Comparison of ENCODE assay signal across 9 cellular contexts in the genomic region with DNA sequence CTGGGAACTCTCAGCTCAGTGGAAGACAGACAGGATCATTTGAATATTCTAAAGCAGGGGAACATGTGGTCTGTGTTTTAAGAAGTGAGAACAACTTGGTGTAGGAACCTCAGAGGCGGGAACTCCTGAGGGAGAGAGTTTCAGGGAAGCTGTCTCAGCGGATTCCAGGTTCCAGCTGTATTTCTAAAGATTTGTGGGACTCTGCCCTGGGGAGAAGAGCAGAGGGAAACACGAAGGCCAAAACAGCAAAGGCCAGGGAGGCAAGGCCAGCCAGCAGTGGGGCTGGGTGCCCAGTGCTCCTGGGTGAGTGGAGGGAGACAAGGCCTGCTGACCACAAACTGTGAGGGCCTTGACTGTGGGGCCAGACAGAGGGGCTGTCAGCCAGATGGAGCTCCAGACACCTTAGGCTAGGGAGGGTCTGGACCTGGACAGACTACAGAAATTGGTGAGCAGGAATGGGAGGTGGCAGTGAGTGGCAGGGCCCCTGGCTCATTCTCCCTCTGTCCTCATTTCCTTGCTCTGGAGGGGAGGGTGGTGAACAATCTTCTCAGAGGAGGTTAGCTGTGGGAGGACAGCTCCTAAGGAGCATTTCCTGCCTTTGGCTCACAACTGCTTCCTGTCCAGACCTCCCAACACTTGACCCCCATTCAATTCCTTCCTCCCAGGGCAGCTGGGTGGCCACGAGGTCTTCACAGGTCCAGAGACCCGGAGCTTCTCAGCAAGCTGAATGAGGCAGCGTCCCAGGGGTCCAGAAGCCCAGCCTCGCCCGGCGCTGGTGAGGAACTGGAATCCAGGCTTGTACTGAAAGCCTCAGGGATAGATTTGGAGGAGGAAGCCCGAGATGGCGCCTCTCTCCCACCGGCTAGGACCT. TPM values are rescaled to one million over a fixed set of nuclear protein-coding genes. Genes with fewer than 3 reads are reported as not detected.
A peak's percentile ranks its signal among the peaks of the same experiment; 100 is the strongest.
DNase-seq lines count a peak whose midpoint lies in the region; ATAC-seq and TF ChIP-seq lines count a peak whose summit lies in the region.
"Had no signal": no experiment of that assay in that cellular context is flagged by ENCODE, and none has a peak within 500 bp of the region (broad histone marks: within the 10 kb centered on the region; RNA-seq: fewer than 3 reads in every experiment).

No MANE protein-coding gene starts in this region.

- H3K36me3 ChIP-seq in HCT116 (ENCODE audit: control insufficient read depth in 1 of 2, insufficient read depth in 2 of 2, low read length in 2 of 2) = no peaks in the 10 kb centered on the region
- H3K36me3 ChIP-seq: neutrophil had no signal

- no peak overlapping the region for H2AFZ ChIP-seq in HCT116 (ENCODE audit: low read depth, low read length, poor library complexity, severe bottlenecking)

- no peaks in the 10 kb centered on the region for H3K27me3 ChIP-seq in HCT116 (ENCODE audit: insufficient read depth, low read length)

- CTCF ChIA-PET in HCT116 (lab: Charles Lee) = interaction anchor here (1.1 to 1.2 kb wide), 2 partner anchors 13 to 21 kb away, joined by 3 to 5 read pairs; a partner anchor contains a TSS

- H3K9ac ChIP-seq in HCT116 (ENCODE audit: low read length) = no peak overlapping the region

- ATAC-seq in HCT116 = no peak
- ATAC-seq in activated T-helper 17 cell treated with anti-CD3 and anti-CD28 coated beads, Interleukin-2, amount 50 U/mL, for 72 hours (replicated peaks) = no peak
- peak; percentile 48 to 59 for ATAC-seq in stimulated activated naive B cell treated with anti-CD40 and anti-IgM and Interleukin-4, amounts not matched to agents 10 μg/mL and 1 μg/mL and 100 μg/mL, for 72 hours (replicated peaks)
- ATAC-seq in GM21723 (IDR thresholded peaks at IDR 0.05; ENCODE audit: unreplicated experiment) = no peak
- no peak for ATAC-seq in GM18858 (IDR thresholded peaks at IDR 0.05; ENCODE audit: unreplicated experiment)
- no peak for ATAC-seq in HG03342 (IDR thresholded peaks at IDR 0.05; ENCODE audit: unreplicated experiment)

- H3K27ac ChIP-seq in HCT116 (ENCODE audit: low read depth, low read length) = no peak overlapping the region
- H3K27ac ChIP-seq: neutrophil had no signal

- no peaks in the 10 kb centered on the region for H3K9me3 Mint-ChIP-seq in activated T-helper 17 cell treated with anti-CD3 and anti-CD28 coated beads, Interleukin-2, amount 50 U/mL, for 72 hours
- H3K9me3 Mint-ChIP-seq in stimulated activated naive B cell treated with anti-CD40 and anti-IgM and Interleukin-4, amounts not matched to agents 10 μg/mL and 1 μg/mL and 100 μg/mL, for 72 hours = peaks cover 0 to 4% of the 10 kb centered on the region in 2 donors

- no peak overlapping the region for H3K4me2 ChIP-seq in HCT116 (ENCODE audit: low read length)

- no TSS peak for BruUV-seq in HCT116 (replicated peaks; lab: Mats Ljungman, UMichigan)

- no peak for TF ChIP-seq RAD21 in HCT116 (IDR thresholded peaks at IDR 0.05; ENCODE audit: low read depth)

- H3K27ac Mint-ChIP-seq in activated T-helper 17 cell treated with anti-CD3 and anti-CD28 coated beads, Interleukin-2, amount 50 U/mL, for 72 hours = peak overlapping the region; percentile 36
- H3K27ac Mint-ChIP-seq in stimulated activated naive B cell treated with anti-CD40 and anti-IgM and Interleukin-4, amounts not matched to agents 10 μg/mL and 1 μg/mL and 100 μg/mL, for 72 hours = peak overlapping the region; percentile 5

- no peak for TF ChIP-seq CTCF in HCT116 (IDR thresholded peaks at IDR 0.05 in 2 of 3, conservative IDR thresholded peaks at IDR 0.05 in 1 of 3; ENCODE audit: borderline replicate concordance in 1 of 3, insufficient read depth in 1 of 3, low read depth in 2 of 3, low read length in 2 of 3)

- RAD21 ChIA-PET in HCT116 (lab: Charles Lee; ENCODE audit: low non-redundant PET in 1 of 2, low total read pairs in 2 of 2, uncharacterized antibody in 2 of 2, unreplicated experiment in 2 of 2) = interaction anchor here in 1 of 2 experiments (0.6 kb wide), 1 partner anchor 224 kb away, joined by 3 read pairs; no protein-coding TSS in a partner anchor

- POLR2A ChIA-PET in HCT116 (lab: Charles Lee) = no interaction called here

- no peaks in the 10 kb centered on the region for H3K79me2 ChIP-seq in HCT116 (ENCODE audit: insufficient read depth, low read length)

- H3K27me3 Mint-ChIP-seq in activated T-helper 17 cell treated with anti-CD3 and anti-CD28 coated beads, Interleukin-2, amount 50 U/mL, for 72 hours = peaks cover 7% of the 10 kb centered on the region
- H3K27me3 Mint-ChIP-seq in stimulated activated naive B cell treated with anti-CD40 and anti-IgM and Interleukin-4, amounts not matched to agents 10 μg/mL and 1 μg/mL and 100 μg/mL, for 72 hours = peaks cover 26 to 41% of the 10 kb centered on the region in 2 donors

- H3K4me1 ChIP-seq in HCT116 (ENCODE audit: control insufficient read depth in 1 of 2, insufficient read depth in 2 of 2, low read length in 2 of 2) = peaks cover 6 to 28% of the 10 kb centered on the region in 2 experiments; a peak in 3 of 4 replicates

- H3K4me1 Mint-ChIP-seq in activated T-helper 17 cell treated with anti-CD3 and anti-CD28 coated beads, Interleukin-2, amount 50 U/mL, for 72 hours = peaks cover 6% of the 10 kb centered on the region
- peaks cover 14 to 17% of the 10 kb centered on the region in 2 donors for H3K4me1 Mint-ChIP-seq in stimulated activated naive B cell treated with anti-CD40 and anti-IgM and Interleukin-4, amounts not matched to agents 10 μg/mL and 1 μg/mL and 100 μg/mL, for 72 hours

- H3K9me3 ChIP-seq in HCT116 (ENCODE audit: control insufficient read depth in 1 of 2, insufficient read depth in 1 of 2, low read depth in 1 of 2, low read length in 2 of 2) = no peaks in the 10 kb centered on the region
- H3K9me3 ChIP-seq: neutrophil had no signal

- no peaks in the 10 kb centered on the region for H4K20me1 ChIP-seq in HCT116 (ENCODE audit: insufficient read depth)

- H3K4me3 ChIP-seq in HCT116 (replicated peaks in 1 of 2; ENCODE audit: low read depth in 1 of 2, low read length in 2 of 2) = no peak overlapping the region

- TF ChIP-seq POLR2A in HCT116 (IDR thresholded peaks at IDR 0.05; ENCODE audit: borderline replicate concordance, extremely low read depth, insufficient read depth, insufficient read length) = no peak

- intact Hi-C loops in HCT116 (cut with micrococcal nuclease) = no loop called here

- DNase-seq in HCT116 (ENCODE audit: low read depth, low spot score) = no peak
- peak; percentile 92 for DNase-seq in islet precursor cell
- no peak for DNase-seq in stimulated activated naive B cell treated with anti-CD40 and anti-IgM and Interleukin-4, amounts not matched to agents 10 μg/mL and 1 μg/mL and 100 μg/mL, for 72 hours
- DNase-seq in stimulated activated CD4-positive, alpha-beta T cell treated with anti-CD3 and anti-CD28 coated beads, Interleukin-2, amount 100 ng/mL, for 24 hours = no peak

- H3K9me2 ChIP-seq in HCT116 (ENCODE audit: insufficient read depth) = no peaks in the 10 kb centered on the region

- H3K4me3 Mint-ChIP-seq in activated T-helper 17 cell treated with anti-CD3 and anti-CD28 coated beads, Interleukin-2, amount 50 U/mL, for 72 hours = no peak overlapping the region
- H3K4me3 Mint-ChIP-seq in stimulated activated naive B cell treated with anti-CD40 and anti-IgM and Interleukin-4, amounts not matched to agents 10 μg/mL and 1 μg/mL and 100 μg/mL, for 72 hours = no peak overlapping the region

- H3K36me3 Mint-ChIP-seq in activated T-helper 17 cell treated with anti-CD3 and anti-CD28 coated beads, Interleukin-2, amount 50 U/mL, for 72 hours (ENCODE audit: low read depth) = no peaks in the 10 kb centered on the region
- H3K36me3 Mint-ChIP-seq in stimulated activated naive B cell treated with anti-CD40 and anti-IgM and Interleukin-4, amounts not matched to agents 10 μg/mL and 1 μg/mL and 100 μg/mL, for 72 hours = no peaks in the 10 kb centered on the region

TF ChIP-seq in HCT116, 20 proteins besides CTCF, POLR2A, EP300 and RAD21:
- TF ChIP-seq FOSL1 (IDR thresholded peaks at IDR 0.05; ENCODE audit: low read depth) = no peak
- TF ChIP-seq ZFX (IDR thresholded peaks at IDR 0.05) = peak; percentile 27; the same call in 1 of the 2 replicates

RNA-seq across cellular contexts. Expression of a gene that starts 21.0 kb away (rescaled TPM):
- 12.8 TPM for total RNA-seq in HCT116 (2021; ENCODE audit: unreplicated experiment)
- polyA plus RNA-seq in HCT116 (2012) = 15.0 and 15.5 TPM in 2 replicates
- total RNA-seq in activated T-helper 17 cell treated with anti-CD3 and anti-CD28 coated beads, Interleukin-2, amount 50 U/mL, for 72 hours = not detected

RNA-seq across cellular contexts. Expression of a gene that starts 33.1 kb away (rescaled TPM):
- total RNA-seq in HCT116 (2021; ENCODE audit: unreplicated experiment) = 28.7 TPM
- 13.0 and 13.5 TPM in 2 replicates for polyA plus RNA-seq in HCT116 (2012)
- total RNA-seq in activated T-helper 17 cell treated with anti-CD3 and anti-CD28 coated beads, Interleukin-2, amount 50 U/mL, for 72 hours = 10 to 100 TPM; 40.3 to 43.7 TPM

Comparison
In these comparisons a context has a peak if more than half of its experiments do, and no peak if none do; other contexts are left out.
1. ATAC-seq: peak in stimulated activated naive B cell treated with anti-CD40 and anti-IgM and Interleukin-4, amounts not matched to agents 10 μg/mL and 1 μg/mL and 100 μg/mL, for 72 hours (2 of 2); none in HCT116 (single experiment), activated T-helper 17 cell treated with anti-CD3 and anti-CD28 coated beads, Interleukin-2, amount 50 U/mL, for 72 hours (single experiment), GM21723 (single experiment), GM18858 (single experiment) and HG03342 (single experiment).
2. RNA of a gene that starts 21.0 kb away (total RNA-seq): 12.8 TPM in HCT116 (single experiment); not detected in activated T-helper 17 cell treated with anti-CD3 and anti-CD28 coated beads, Interleukin-2, amount 50 U/mL, for 72 hours; every median in the first group is over 10 times any median in the second.